26 cellular contexts compared by ENCODE assay signal in genomic region chr2:88310787-88311186, GRCh38.
"Had no signal": no experiment of that assay in that cellular context is flagged by ENCODE, and none has a peak within 500 bp of the region (broad histone marks: within the 10 kb centered on the region; RNA-seq: fewer than 3 reads in every experiment).

No MANE protein-coding gene starts in this region.

- H3K9me3 ChIP-seq: suprapubic skin, testis, thoracic aorta, thyroid gland, uterus, vagina had no signal

- H3K27ac ChIP-seq: stomach, suprapubic skin, testis, thoracic aorta, thyroid gland, tibial artery, transverse colon, upper lobe of left lung, upper lobe of right lung, uterus, vagina had no signal

- H3K4me1 ChIP-seq: stomach, suprapubic skin, testis, thyroid gland, tibial artery, transverse colon, upper lobe of left lung, upper lobe of right lung, uterus, vagina had no signal

- H3K36me3 ChIP-seq: stomach, suprapubic skin, thoracic aorta, thyroid gland, tibial artery, transverse colon, upper lobe of left lung, upper lobe of right lung, uterus, vagina had no signal

- H3K4me3 ChIP-seq: stomach, suprapubic skin, testis, thoracic aorta, thyroid gland, tibial artery, transverse colon, upper lobe of left lung, upper lobe of right lung, uterus, vagina had no signal

- ATAC-seq: stimulated activated effector memory CD8-positive, alpha-beta T cell treated with anti-CD3 and anti-CD28 coated beads, Interleukin-12 subunit alpha, Interleukin-12 subunit beta, amount 100 ng/mL, for 72 hours; stimulated activated memory B cell treated with anti-CD40 and anti-IgM and Interleukin-4, amounts not matched to agents 10 μg/mL and 1 μg/mL and 100 μg/mL, for 72 hours; stimulated activated naive B cell treated with anti-CD40 and anti-IgM and Interleukin-4, amounts not matched to agents 10 μg/mL and 1 μg/mL and 100 μg/mL, for 72 hours; stimulated activated naive CD8-positive, alpha-beta T cell treated with anti-CD3 and anti-CD28 coated beads, Interleukin-15, amount 100 ng/mL, for 72 hours; stimulated activated naive CD8-positive, alpha-beta T cell treated with anti-CD3 and anti-CD28 coated beads, Interleukin-15, Interleukin-2, amounts not matched to agents 100 U/mL and 50 U/mL, for 24 hours; upper lobe of right lung had no signal

- DNase-seq: stimulated activated CD4-positive, alpha-beta T cell treated with anti-CD3 and anti-CD28 coated beads, Interleukin-2, amount 100 ng/mL, for 48 hours; stimulated activated CD4-positive, alpha-beta T cell treated with anti-CD3 and anti-CD28 coated beads, Interleukin-4, amount 100 ng/mL, for 1 hour; stimulated activated CD4-positive, alpha-beta T cell treated with anti-CD3 and anti-CD28 coated beads, Interleukin-4, amount 100 ng/mL, for 24 hours; stimulated activated CD4-positive, alpha-beta T cell treated with anti-CD3 and anti-CD28 coated beads, Interleukin-4, amount 100 ng/mL, for 4 hours; stimulated activated CD8-positive, alpha-beta memory T cell treated with anti-CD3 and anti-CD28 coated beads, Interleukin-4, amount 100 ng/mL, for 48 hours; stimulated activated naive B cell treated with anti-CD40 and anti-IgM and Interleukin-4, amounts not matched to agents 10 μg/mL and 1 μg/mL and 100 μg/mL, for 72 hours; stimulated activated naive CD4-positive, alpha-beta T cell; stimulated activated naive CD4-positive, alpha-beta T cell treated with Interleukin-2 at 50 U/mL for 16 hours; stimulated activated naive CD8-positive, alpha-beta T cell treated with anti-CD3 and anti-CD28 coated beads, Interleukin-15, amount 100 ng/mL, for 72 hours; stimulated activated naive CD8-positive, alpha-beta T cell treated with anti-CD3 and anti-CD28 coated beads, Interleukin-15, Interleukin-2, amounts not matched to agents 100 U/mL and 50 U/mL, for 24 hours; stomach; substantia nigra; testis; thyroid gland; tibial artery; transverse colon; trophoblast cell; upper lobe of left lung; upper lobe of right lung; uterus had no signal

- FAIRE-seq: urothelium cell line had no signal

- H3K27me3 ChIP-seq: stomach, suprapubic skin, testis, thyroid gland, tibial artery, transverse colon, upper lobe of left lung, upper lobe of right lung, uterus, vagina had no signal
